In the genomic region with DNA sequence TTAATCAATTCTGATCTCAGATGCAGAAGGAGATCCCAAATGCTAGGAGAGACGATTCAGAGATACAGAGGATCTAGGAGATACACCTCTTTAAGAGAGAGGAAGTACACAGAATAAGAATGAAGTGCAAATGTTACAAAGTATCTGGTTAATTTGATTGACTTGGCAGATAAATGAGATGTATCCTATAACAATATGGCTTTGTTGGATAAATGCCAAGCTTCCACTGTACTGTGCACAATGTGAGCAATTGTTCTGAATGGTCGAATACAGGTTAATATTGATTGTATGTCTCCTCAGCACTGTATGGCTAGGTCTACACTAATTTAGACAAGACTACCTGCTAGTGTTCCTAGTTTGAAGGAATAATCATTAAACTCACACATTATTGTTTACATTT, we compare ENCODE assay signal across 23 cellular contexts.
A peak's percentile ranks its signal among the peaks of the same experiment; 100 is the strongest.
DNase-seq lines count a peak whose midpoint lies in the region; ATAC-seq and TF ChIP-seq lines count a peak whose summit lies in the region.
"Had no signal": no experiment of that assay in that cellular context is flagged by ENCODE, and none has a peak within 500 bp of the region (broad histone marks: within the 10 kb centered on the region; RNA-seq: fewer than 3 reads in every experiment).

No MANE protein-coding gene starts in this region.

- no peak overlapping the region for H3K27ac ChIP-seq in neural progenitor cell
- H3K27ac ChIP-seq: adrenal gland; BLaER1 treated with 17β-estradiol and CSF1 and Interleukin-3, amounts not matched to agents 10 nM and 100 nM; right lobe of liver; SK-N-MC had no signal

- H3K36me3 ChIP-seq in neural progenitor cell = no peaks in the 10 kb centered on the region
- H3K36me3 ChIP-seq: adrenal gland; BLaER1 treated with 17β-estradiol and CSF1 and Interleukin-3, amounts not matched to agents 10 nM and 100 nM; Peyer's patch; right lobe of liver had no signal

- peaks cover 8% of the 10 kb centered on the region for H3F3A ChIP-seq in neural progenitor cell (ENCODE audit: low read depth)

- H3K4me1 Mint-ChIP-seq in neural progenitor cell = peaks cover 23% of the 10 kb centered on the region

- H3K9me3 Mint-ChIP-seq in neural progenitor cell = no peaks in the 10 kb centered on the region
- H3K9me3 Mint-ChIP-seq: stimulated activated naive CD8-positive, alpha-beta T cell treated with anti-CD3 and anti-CD28 coated beads, Interleukin-15, Interleukin-2, amounts not matched to agents 100 ng/mL and 50 ng/mL, for 24 hours had no signal

- no peaks in the 10 kb centered on the region for H3K36me3 Mint-ChIP-seq in neural progenitor cell

- no peak overlapping the region for H3K4me2 ChIP-seq in neural progenitor cell
- H3K4me2 ChIP-seq: BLaER1 treated with 17β-estradiol and CSF1 and Interleukin-3, amounts not matched to agents 10 nM and 100 nM had no signal

- peaks cover 34% of the 10 kb centered on the region for H3K4me1 ChIP-seq in neural progenitor cell
- H3K4me1 ChIP-seq: adrenal gland; BLaER1 treated with 17β-estradiol and CSF1 and Interleukin-3, amounts not matched to agents 10 nM and 100 nM; Peyer's patch; right lobe of liver had no signal

- H3K4me3 Mint-ChIP-seq in neural progenitor cell = no peak overlapping the region
- H3K4me3 Mint-ChIP-seq: stimulated activated naive CD8-positive, alpha-beta T cell treated with anti-CD3 and anti-CD28 coated beads, Interleukin-15, Interleukin-2, amounts not matched to agents 100 ng/mL and 50 ng/mL, for 24 hours had no signal

- H3K27me3 Mint-ChIP-seq in neural progenitor cell (ENCODE audit: insufficient read depth, low read depth) = no peaks in the 10 kb centered on the region

- no peaks in the 10 kb centered on the region for H3K9me3 ChIP-seq in neural progenitor cell (ENCODE audit: low read depth)
- H3K9me3 ChIP-seq: adrenal gland, Peyer's patch, right lobe of liver had no signal

- H3K79me2 ChIP-seq in neural progenitor cell (ENCODE audit: low read depth) = no peaks in the 10 kb centered on the region

- DNase-seq in DMS53 (lab: John Stamatoyannopoulos, UW) = peak; percentile 13
- DNase-seq in DMS53 treated with DMSO at 0.1 percent for 48 hours (lab: John Stamatoyannopoulos, UW; ENCODE audit: unreplicated experiment) = no peak
- peak; percentile 17 for DNase-seq in NCI-H1092 treated with DMSO at 0.1 percent for 48 hours (lab: John Stamatoyannopoulos, UW)
- peak; percentile 38 for DNase-seq in OCI-M1 (lab: John Stamatoyannopoulos, UW)
- DNase-seq in neural progenitor cell (ENCODE audit: low spot score) = no peak
- no peak for DNase-seq in stimulated activated CD4-positive, alpha-beta T cell treated with anti-CD3 and anti-CD28 coated beads, Interleukin-2, amount 100 ng/mL, for 48 hours
- no peak for DNase-seq in mesenteric fat pad (ENCODE audit: low spot score)
- no peak for DNase-seq in sciatic nerve (ENCODE audit: low spot score)
- DNase-seq: activated CD4-positive, alpha-beta T cell treated with anti-CD3 and anti-CD28 coated beads for 48 hours; activated CD8-positive, alpha-beta memory T cell treated with anti-CD3 and anti-CD28 coated beads, Interleukin-2, amount 50 U/mL, for 48 hours; activated effector memory CD4-positive, alpha-beta T cell treated with anti-CD3 and anti-CD28 coated beads, Interleukin-2, amount 50 U/mL, for 16 hours; adrenal gland; central memory CD4-positive, alpha-beta T cell; effector CD4-positive, alpha-beta T cell; glutamatergic neuron; left ventricle myocardium superior; MV-4-11; Peyer's patch; right lobe of liver; stimulated activated CD4-positive, alpha-beta T cell treated with anti-CD3 and anti-CD28 coated beads, Interleukin-1b, Interleukin-23, amount 100 ng/mL, for 48 hours had no signal

- ATAC-seq in sciatic nerve = no peak
- ATAC-seq: left ventricle myocardium superior, right lobe of liver had no signal

- no peak for TF ChIP-seq CTCF in neural progenitor cell (IDR thresholded peaks at IDR 0.05)

- intact Hi-C loops in sciatic nerve (cut with DNase I) = no loop called here

- no peaks in the 10 kb centered on the region for H3K27me3 ChIP-seq in neural progenitor cell
- H3K27me3 ChIP-seq: adrenal gland; BLaER1 treated with 17β-estradiol and CSF1 and Interleukin-3, amounts not matched to agents 10 nM and 100 nM; Peyer's patch; right lobe of liver had no signal

- peak overlapping the region; percentile 73 for H2AFZ ChIP-seq in neural progenitor cell (replicated peaks)

- H3K27ac Mint-ChIP-seq in neural progenitor cell = no peak overlapping the region
- H3K27ac Mint-ChIP-seq: stimulated activated naive CD8-positive, alpha-beta T cell treated with anti-CD3 and anti-CD28 coated beads, Interleukin-15, Interleukin-2, amounts not matched to agents 100 ng/mL and 50 ng/mL, for 24 hours had no signal

- no peak overlapping the region for H3K9ac ChIP-seq in neural progenitor cell
- H3K9ac ChIP-seq: BLaER1 treated with 17β-estradiol and CSF1 and Interleukin-3, amounts not matched to agents 10 nM and 100 nM had no signal

- H3K4me3 ChIP-seq in neural progenitor cell = no peak overlapping the region
- H3K4me3 ChIP-seq: adrenal gland; BLaER1 treated with 17β-estradiol and CSF1 and Interleukin-3, amounts not matched to agents 10 nM and 100 nM; Peyer's patch; right lobe of liver; SK-N-MC had no signal

- H4K20me1 ChIP-seq in neural progenitor cell (ENCODE audit: low read depth) = no peaks in the 10 kb centered on the region
- H4K20me1 ChIP-seq: BLaER1 treated with 17β-estradiol and CSF1 and Interleukin-3, amounts not matched to agents 10 nM and 100 nM had no signal

Comparison
In these comparisons a context has a peak if more than half of its experiments do, and no peak if none do; other contexts are left out.
1. DNase-seq: peak in DMS53 (single experiment), NCI-H1092 treated with DMSO at 0.1 percent for 48 hours (single experiment) and OCI-M1 (single experiment); none in DMS53 treated with DMSO at 0.1 percent for 48 hours (single experiment), neural progenitor cell (single experiment), stimulated activated CD4-positive, alpha-beta T cell treated with anti-CD3 and anti-CD28 coated beads, Interleukin-2, amount 100 ng/mL, for 48 hours (0 of 2), mesenteric fat pad (single experiment) and sciatic nerve (single experiment).